Comparison of ENCODE assay signal across 23 cellular contexts in the genomic region with DNA sequence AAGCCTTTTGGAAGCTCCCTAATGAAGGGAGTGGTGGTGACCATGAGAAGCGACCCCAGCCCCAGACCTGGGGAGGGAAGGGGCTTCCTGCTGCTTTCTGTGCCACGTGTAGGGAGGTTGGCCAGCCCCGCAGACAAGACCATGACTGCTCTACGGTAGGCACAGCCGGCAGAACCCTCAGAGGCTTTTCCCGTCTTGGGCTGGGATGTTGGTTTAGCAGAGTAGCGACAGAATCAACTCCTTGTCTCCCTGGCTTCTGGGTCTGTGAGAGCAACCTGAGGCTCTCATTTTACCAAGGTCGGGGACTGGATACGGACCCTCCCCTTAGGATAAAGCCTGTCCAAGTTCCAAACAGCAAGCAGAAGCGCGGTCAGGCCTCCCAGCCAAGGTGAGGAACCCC.
"Had no signal": no experiment of that assay in that cellular context is flagged by ENCODE, and none has a peak within 500 bp of the region (broad histone marks: within the 10 kb centered on the region; RNA-seq: fewer than 3 reads in every experiment).

No MANE protein-coding gene starts in this region.

- H3K9me3 Mint-ChIP-seq: effector memory CD8-positive, alpha-beta T cell; natural killer cell; neural progenitor cell had no signal

- H3K4me2 ChIP-seq: neural progenitor cell had no signal

- H3K4me3 ChIP-seq: left lung, neural progenitor cell, ovary, psoas muscle, skin epidermis, spleen, testis, tibial nerve, upper lobe of right lung, uterus had no signal

- H2AFZ ChIP-seq: neural progenitor cell had no signal

- H3K4me1 Mint-ChIP-seq: natural killer cell; stimulated activated memory B cell treated with anti-CD40 and anti-IgM and Interleukin-4, amounts not matched to agents 10 μg/mL and 1 μg/mL and 100 μg/mL, for 72 hours had no signal

- H3K27ac Mint-ChIP-seq: effector memory CD8-positive, alpha-beta T cell; natural killer cell; stimulated activated memory B cell treated with anti-CD40 and anti-IgM and Interleukin-4, amounts not matched to agents 10 μg/mL and 1 μg/mL and 100 μg/mL, for 72 hours had no signal

- H3K27ac ChIP-seq: left lung, neural progenitor cell, ovary, psoas muscle, skin epidermis, spleen, testis, tibial nerve, upper lobe of right lung, uterus had no signal

- H3K4me3 Mint-ChIP-seq: effector memory CD8-positive, alpha-beta T cell; natural killer cell; neural progenitor cell; stimulated activated memory B cell treated with anti-CD40 and anti-IgM and Interleukin-4, amounts not matched to agents 10 μg/mL and 1 μg/mL and 100 μg/mL, for 72 hours had no signal

- H3K27me3 ChIP-seq: neural progenitor cell, ovary, testis, upper lobe of right lung, uterus had no signal

- FAIRE-seq: frontal cortex, islet of Langerhans had no signal

- H3K36me3 Mint-ChIP-seq: natural killer cell; neural progenitor cell; stimulated activated memory B cell treated with anti-CD40 and anti-IgM and Interleukin-4, amounts not matched to agents 10 μg/mL and 1 μg/mL and 100 μg/mL, for 72 hours had no signal

- H3K36me3 ChIP-seq: left lung, neural progenitor cell, ovary, spleen, tibial nerve, upper lobe of right lung, uterus had no signal

- H3K9ac ChIP-seq: neural progenitor cell had no signal

- DNase-seq: cerebellar nuclear complex; cortex of kidney; effector memory CD8-positive, alpha-beta T cell; left cardiac atrium; left lung; mammary epithelial cell; natural killer cell; ovary; posterior cingulate gyrus; psoas muscle; right cardiac atrium; spleen; stimulated activated CD4-positive, alpha-beta T cell treated with anti-CD3 and anti-CD28 coated beads, Interleukin-4, amount 100 ng/mL, for 4 hours; stimulated activated naive CD8-positive, alpha-beta T cell treated with anti-CD3 and anti-CD28 coated beads, Interleukin-15, Interleukin-2, amounts not matched to agents 100 U/mL and 50 U/mL, for 24 hours; testis; upper lobe of right lung; uterus had no signal

- H3K9me3 ChIP-seq: left lung, ovary, psoas muscle, testis, tibial nerve, upper lobe of right lung, uterus had no signal

- H3K4me1 ChIP-seq: left lung, psoas muscle, spleen, testis, tibial nerve, uterus had no signal
